In the genomic region with DNA sequence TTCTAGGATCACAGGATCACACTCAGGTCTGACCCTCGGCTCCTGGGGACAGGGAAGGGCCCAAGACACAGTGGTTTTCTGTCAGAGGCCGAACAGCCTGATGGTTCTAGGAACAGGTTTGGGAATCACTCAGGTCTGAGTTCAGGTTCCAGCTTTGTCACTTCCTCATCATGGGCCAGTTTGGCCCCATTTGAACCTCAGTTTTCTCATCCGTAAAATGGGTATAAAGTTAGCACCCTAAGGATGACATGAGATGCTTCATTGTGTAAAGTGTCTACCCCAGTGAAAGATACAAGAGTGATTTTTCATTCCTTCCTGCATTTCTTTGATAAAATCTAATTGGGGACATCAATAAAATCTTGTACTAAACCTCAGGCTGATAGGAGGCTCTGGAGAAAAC, we compare ENCODE assay signal across 33 cellular contexts. TPM values are rescaled to one million over a fixed set of nuclear protein-coding genes. Genes with fewer than 3 reads are reported as not detected.
"Had no signal": no experiment of that assay in that cellular context is flagged by ENCODE, and none has a peak within 500 bp of the region (broad histone marks: within the 10 kb centered on the region; RNA-seq: fewer than 3 reads in every experiment).

No MANE protein-coding gene starts in this region.

- H3K27ac ChIP-seq: colonic mucosa, epithelial cell of prostate, esophagus squamous epithelium, gastrocnemius medialis, left lung, lower lobe of right lung had no signal

- H3K4me1 ChIP-seq: colonic mucosa, gastrocnemius medialis, left lung, lower lobe of right lung had no signal

- H3K4me3 ChIP-seq: colonic mucosa, esophagus squamous epithelium, gastrocnemius medialis, heart right ventricle, left lung, lower lobe of right lung had no signal

- H3K9me3 Mint-ChIP-seq: dendritic cell treated with granulocyte-macrophage colony-stimulating factor and Interleukin-4, amounts not matched to agents 40 ng/mL and 50 ng/mL, for 4 days; effector memory CD8-positive, alpha-beta T cell; endodermal cell had no signal

- H3K4me3 Mint-ChIP-seq: dendritic cell treated with granulocyte-macrophage colony-stimulating factor and Interleukin-4, amounts not matched to agents 40 ng/mL and 50 ng/mL, for 4 days; effector memory CD8-positive, alpha-beta T cell; endodermal cell had no signal

- H3K9me3 ChIP-seq: colonic mucosa, esophagus squamous epithelium, gastrocnemius medialis, heart right ventricle, left lung, lower lobe of right lung had no signal

- H3K27me3 ChIP-seq: colonic mucosa had no signal

- ATAC-seq: effector memory CD8-positive, alpha-beta T cell; esophagus mucosa; gastrocnemius medialis; left lung; lower lobe of right lung had no signal

- H3K27ac Mint-ChIP-seq: dendritic cell treated with granulocyte-macrophage colony-stimulating factor and Interleukin-4, amounts not matched to agents 40 ng/mL and 50 ng/mL, for 4 days; effector memory CD8-positive, alpha-beta T cell; endodermal cell had no signal

- DNase-seq: colonic mucosa; cortex of kidney; effector CD8-positive, alpha-beta T cell; effector memory CD8-positive, alpha-beta T cell; endodermal cell; erythroblast; esophagus squamous epithelium; foreskin fibroblast; foreskin melanocyte; gastrocnemius medialis; glutamatergic neuron; head of caudate nucleus; heart right ventricle; hippocampal formation; left cardiac atrium; left lung; left ventricle myocardium superior; lower lobe of right lung; mesendoderm; midbrain had no signal

- FAIRE-seq: endometrium, islet of Langerhans, keratinocyte had no signal

- H3K4me1 Mint-ChIP-seq: endodermal cell had no signal

- H3K36me3 ChIP-seq: colonic mucosa, esophagus squamous epithelium, gastrocnemius medialis, heart right ventricle, left lung, lower lobe of right lung had no signal

RNA-seq across cellular contexts. Expression of a gene that starts 11.2 kb away (rescaled TPM):
- total RNA-seq: chondrocyte, dermis microvascular lymphatic vessel endothelial cell, endodermal cell, gastrocnemius medialis, glomerular endothelial cell, heart right ventricle, left cardiac atrium, left lung, left ventricle myocardium superior, lower leg skin, lower lobe of right lung, lung microvascular endothelial cell, mononuclear cell, mucosa of gallbladder had no signal
- polyA plus RNA-seq: heart right ventricle, keratinocyte had no signal
